ENCODE assay signal across 9 cellular contexts in the genomic region with DNA sequence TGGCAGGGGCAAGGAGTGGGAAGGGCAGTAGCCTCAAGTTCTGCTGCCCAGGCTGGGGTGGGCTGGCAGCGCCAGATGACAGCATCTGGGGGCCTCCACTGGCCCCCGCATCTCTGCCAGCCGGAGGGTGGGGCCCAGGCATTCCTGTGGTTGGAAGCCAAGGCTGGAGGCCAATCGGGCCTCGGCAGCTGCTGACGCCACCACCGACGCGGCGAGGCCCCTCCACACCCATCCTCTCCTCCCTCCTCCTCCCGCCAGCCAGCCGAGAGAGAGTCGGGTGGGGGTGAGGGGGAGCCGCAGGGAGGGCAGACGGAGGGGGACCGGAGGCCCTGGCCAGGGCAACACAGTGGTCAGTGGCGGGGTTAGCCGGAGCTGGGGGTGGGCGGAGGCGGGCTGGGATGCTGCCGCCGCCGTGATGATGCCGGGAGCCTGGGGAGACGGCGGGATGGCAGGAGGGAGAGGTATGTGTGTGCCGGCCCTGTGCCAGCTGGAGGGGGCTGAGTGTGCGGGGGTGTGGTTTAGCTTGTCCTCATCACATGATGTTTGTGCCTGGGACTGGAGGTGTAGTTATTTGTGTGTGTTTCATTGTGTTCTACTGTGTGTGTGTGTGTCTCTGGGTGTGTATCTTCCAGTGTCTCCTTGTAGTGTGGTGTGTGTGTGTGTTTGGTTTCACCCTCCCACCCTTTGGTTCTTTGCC. TPM values are rescaled to one million over a fixed set of nuclear protein-coding genes. Genes with fewer than 3 reads are reported as not detected.
DNase-seq lines count a peak whose midpoint lies in the region; ATAC-seq, FAIRE-seq and TF ChIP-seq lines count a peak whose summit lies in the region.
"Had no signal": no experiment of that assay in that cellular context is flagged by ENCODE, and none has a peak within 500 bp of the region (broad histone marks: within the 10 kb centered on the region; RNA-seq: fewer than 3 reads in every experiment).

No MANE protein-coding gene starts in this region.

- H3K27me3 ChIP-seq in keratinocyte (ENCODE audit: control insufficient read depth, extremely low read depth, insufficient read depth, low read length), result no peaks in the 10 kb centered on the region

- no peak for FAIRE-seq in keratinocyte (lab: Jason Lieb, UNC)
- FAIRE-seq: G401.6 had no signal

- H3K4me3 ChIP-seq in keratinocyte (ENCODE audit: control insufficient read depth in 2 of 3, extremely low read depth in 1 of 3, insufficient read depth in 2 of 3, low read depth in 1 of 3, low read length in 3 of 3), result peak overlapping the region; percentile 52 to 89 (median 67)

- DNase-seq in 8988T, result peak; percentile 80
- DNase-seq in HT1080 (ENCODE audit: low read depth), result peak; percentile 89
- peak; percentile 90 for DNase-seq in brain pericyte (ENCODE audit: low read depth, low spot score)
- peak; percentile 48 for DNase-seq in keratinocyte (ENCODE audit: low read depth, low spot score)
- DNase-seq in smooth muscle cell of the brain vasculature (ENCODE audit: low read depth, low spot score), result peak; percentile 83
- DNase-seq in T-helper 2 cell, result no peak

- peak overlapping the region; percentile 17 for H2AFZ ChIP-seq in keratinocyte (ENCODE audit: control insufficient read depth, low read length)

- TF ChIP-seq CTCF in keratinocyte (optimal IDR thresholded peaks at IDR 0.05 in 1 of 3, IDR thresholded peaks at IDR 0.05 in 1 of 3, conservative IDR thresholded peaks at IDR 0.05 in 1 of 3; ENCODE audit: extremely low read depth in 1 of 3, insufficient read depth in 2 of 3, low read length in 3 of 3), result no peak

- no peaks in the 10 kb centered on the region for H3K9me3 ChIP-seq in keratinocyte (ENCODE audit: control insufficient read depth, low read depth, low read length)

- peaks cover 24 to 38% of the 10 kb centered on the region in 2 experiments for H3K36me3 ChIP-seq in keratinocyte (ENCODE audit: control insufficient read depth in 2 of 2, extremely low read depth in 1 of 2, insufficient read depth in 2 of 2, low read length in 2 of 2)

- H3K4me1 ChIP-seq in keratinocyte (ENCODE audit: control insufficient read depth, extremely low read depth, insufficient read depth, low read length), result peaks cover 22% of the 10 kb centered on the region

- no peaks in the 10 kb centered on the region for H3K9me1 ChIP-seq in keratinocyte (ENCODE audit: control insufficient read depth, extremely low read depth, insufficient read depth, low read length)

- H3K9ac ChIP-seq in keratinocyte (ENCODE audit: control insufficient read depth, extremely low read depth, insufficient read depth, low read length), result peak overlapping the region; percentile 90

- peaks cover 26% of the 10 kb centered on the region for H3K79me2 ChIP-seq in keratinocyte (ENCODE audit: control insufficient read depth, insufficient read depth, low read length)

- peak overlapping the region; percentile 78 for H3K4me2 ChIP-seq in keratinocyte (ENCODE audit: control insufficient read depth, extremely low read depth, insufficient read depth, low read depth, low read length)

- peak overlapping the region; percentile 92 for H3K27ac ChIP-seq in keratinocyte (ENCODE audit: control insufficient read depth, insufficient read depth, low read length)

- H4K20me1 ChIP-seq in keratinocyte (ENCODE audit: control insufficient read depth, extremely low read depth, insufficient read depth, low read length), result no peaks in the 10 kb centered on the region

- ATAC-seq in GM19023 (IDR thresholded peaks at IDR 0.05; ENCODE audit: unreplicated experiment) (no peak), GM21529 (IDR thresholded peaks at IDR 0.05; ENCODE audit: unreplicated experiment) (no peak)

- dilution Hi-C loops in keratinocyte (cut with MboI; ENCODE audit: extremely low pct_ligation_motif_present, low sequenced_read_pairs), result no loop called here

RNA-seq across cellular contexts. Expression of a gene that starts 36.6 kb away (rescaled TPM):
- 21.7 and 40.0 TPM in 2 replicates for total RNA-seq in HT1080 (2014; rRNA removed; shearing (Covaris generic))
- 40.7 and 43.9 TPM in 2 replicates for polyA plus RNA-seq in HT1080 (2015; cell fraction: cytosol; rRNA removed)
- polyA plus RNA-seq in HT1080 (2015; cell fraction: nucleus; rRNA removed), result 58.4 and 73.2 TPM in 2 replicates
- 6.0 to 12.3 TPM (median 6.1 TPM) in 3 replicates for polyA plus RNA-seq in keratinocyte
- 17.8 TPM for polyA plus RNA-seq in keratinocyte (2011; ENCODE audit: low read depth)
- 7.3 and 7.9 TPM in 2 replicates for polyA plus RNA-seq in keratinocyte (2011; cell fraction: cytosol; rRNA removed)
- 17.2 and 23.8 TPM in 2 replicates for polyA plus RNA-seq in keratinocyte (2011; cell fraction: nucleus; rRNA removed)
- polyA plus RNA-seq in keratinocyte (2012; ENCODE audit: low replicate concordance), result 17.6 and 27.2 TPM in 2 replicates
- 7.6 to 69.9 TPM (median 16.7 TPM) in 3 replicates for polyA minus RNA-seq in keratinocyte
- 10.2 TPM for polyA minus RNA-seq in keratinocyte (2011; cell fraction: cytosol; rRNA and poly(A)+ RNA removed)
- polyA minus RNA-seq in keratinocyte (2011; cell fraction: nucleus; rRNA and poly(A)+ RNA removed), result 22.2 and 22.7 TPM in 2 replicates

Comparison
In these comparisons a context has a peak if more than half of its experiments do, and no peak if none do; other contexts are left out.
1. DNase-seq: peak in 8988T (single experiment), HT1080 (single experiment), brain pericyte (single experiment), keratinocyte (single experiment) and smooth muscle cell of the brain vasculature (single experiment); none in T-helper 2 cell (0 of 5).